28 cellular contexts compared by ENCODE assay signal in genomic region chr6:156725712-156726111, GRCh38.
"Had no signal": no experiment of that assay in that cellular context is flagged by ENCODE, and none has a peak within 500 bp of the region (broad histone marks: within the 10 kb centered on the region; RNA-seq: fewer than 3 reads in every experiment).

No MANE protein-coding gene starts in this region.

- H3K9me3 ChIP-seq: colonic mucosa, esophagus muscularis mucosa, esophagus squamous epithelium, gastrocnemius medialis, gastroesophageal sphincter, heart left ventricle, heart right ventricle had no signal

- ATAC-seq: effector memory CD8-positive, alpha-beta T cell; esophagus mucosa; foreskin keratinocyte; gastrocnemius medialis; gastroesophageal sphincter; heart left ventricle; heart right ventricle had no signal

- H3K36me3 ChIP-seq: colonic mucosa, esophagus muscularis mucosa, esophagus squamous epithelium, gastrocnemius medialis, gastroesophageal sphincter, heart left ventricle, heart right ventricle had no signal

- H3K27me3 ChIP-seq: colonic mucosa, dorsolateral prefrontal cortex, esophagus muscularis mucosa, esophagus squamous epithelium, gastrocnemius medialis, gastroesophageal sphincter, heart left ventricle, heart right ventricle had no signal

- FAIRE-seq: colon, endometrium, endothelial cell of umbilical vein, frontal cortex had no signal

- H3K27ac ChIP-seq: colonic mucosa, coronary artery, dorsolateral prefrontal cortex, epithelial cell of prostate, esophagus muscularis mucosa, esophagus squamous epithelium, foreskin keratinocyte, gastrocnemius medialis, gastroesophageal sphincter, heart left ventricle, heart right ventricle had no signal

- H3K4me3 ChIP-seq: colonic mucosa, coronary artery, dorsolateral prefrontal cortex, esophagus muscularis mucosa, esophagus squamous epithelium, gastrocnemius medialis, gastroesophageal sphincter, heart left ventricle, heart right ventricle had no signal

- DNase-seq: colonic mucosa; cortex of kidney; dermis blood vessel endothelial cell; dorsolateral prefrontal cortex; effector CD4-positive, alpha-beta T cell; effector CD8-positive, alpha-beta T cell; effector memory CD4-positive, alpha-beta T cell; effector memory CD8-positive, alpha-beta T cell; endodermal cell; erythroblast; esophagus squamous epithelium; foreskin fibroblast; foreskin keratinocyte; foreskin melanocyte; gastrocnemius medialis; glutamatergic neuron; head of caudate nucleus; heart left ventricle; heart right ventricle had no signal
